In the genomic region with DNA sequence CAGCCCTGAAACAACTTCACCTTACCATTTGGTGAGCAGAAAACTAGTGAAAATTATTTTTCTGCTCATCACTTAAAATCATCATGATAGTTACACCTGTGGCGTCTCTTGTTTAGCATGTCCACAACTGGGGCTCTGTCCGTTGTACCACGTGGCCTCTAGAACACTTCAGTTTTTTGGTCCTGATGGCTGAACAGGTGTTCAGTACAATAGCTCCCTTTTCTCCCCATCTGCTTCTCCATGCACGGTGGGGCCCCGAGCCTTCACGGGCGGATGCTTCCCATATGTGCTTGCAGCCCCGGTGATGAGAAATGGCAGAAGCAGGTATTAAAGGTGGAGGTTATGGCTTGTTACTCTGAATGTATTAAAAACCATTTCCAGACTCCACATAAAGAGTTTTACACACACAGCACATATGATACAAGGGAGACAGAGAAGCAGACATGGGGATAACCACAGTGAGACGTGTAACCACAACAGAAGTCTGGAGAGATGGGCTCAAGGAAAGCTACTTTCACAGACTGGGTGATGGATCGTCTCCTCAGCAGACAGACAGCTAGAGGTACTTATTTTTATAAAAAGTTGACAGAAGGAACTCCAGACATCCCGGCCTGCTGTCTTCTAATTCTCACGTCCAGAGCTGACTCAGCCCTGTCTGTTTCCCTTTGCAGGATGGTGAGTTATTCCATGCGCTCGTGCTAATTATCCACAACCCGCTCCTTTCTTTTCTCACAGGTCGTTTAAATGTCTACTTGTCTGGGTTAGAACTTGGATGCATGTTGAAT, we compare ENCODE assay signal across 16 cellular contexts.
DNase-seq lines count a peak whose midpoint lies in the region; ATAC-seq and TF ChIP-seq lines count a peak whose summit lies in the region.
"Had no signal": no experiment of that assay in that cellular context is flagged by ENCODE, and none has a peak within 500 bp of the region (broad histone marks: within the 10 kb centered on the region; RNA-seq: fewer than 3 reads in every experiment).

No MANE protein-coding gene starts in this region.

- no peak overlapping the region for H3K27ac Mint-ChIP-seq in activated T-cell treated with anti-CD3 and anti-CD28 coated beads, Interleukin-2, amount 50 U/mL, for 72 hours
- H3K27ac Mint-ChIP-seq: activated CD8-positive, alpha-beta memory T cell treated with anti-CD3 and anti-CD28 coated beads, Interleukin-2, amount 10 ng/mL, durations not matched to agents 7 days and 5 days; activated naive CD8-positive, alpha-beta T cell treated with anti-CD3 and anti-CD28 coated beads, Interleukin-2, amount 10 ng/mL, durations not matched to agents 7 days and 5 days; nephron progenitor cell had no signal

- peak overlapping the region; percentile 38 for H3K27ac ChIP-seq in osteoblast (ENCODE audit: low read depth, low read length)

- peaks cover 12% of the 10 kb centered on the region for H3K27me3 Mint-ChIP-seq in activated T-cell treated with anti-CD3 and anti-CD28 coated beads, Interleukin-2, amount 50 U/mL, for 72 hours (ENCODE audit: low read depth)
- H3K27me3 Mint-ChIP-seq: IgD-negative memory B cell had no signal

- H3K79me2 ChIP-seq in osteoblast (ENCODE audit: insufficient read depth, low read length): no peaks in the 10 kb centered on the region

- ATAC-seq in activated T-cell treated with anti-CD3 and anti-CD28 coated beads, Interleukin-2, amount 50 U/mL, for 72 hours (replicated peaks in 1 of 2): no peak
- ATAC-seq: activated CD8-positive, alpha-beta memory T cell treated with anti-CD3 and anti-CD28 coated beads, Interleukin-2, amount 10 ng/mL, durations not matched to agents 7 days and 5 days; left cardiac atrium; sciatic nerve had no signal

- H3K9me3 ChIP-seq in osteoblast (ENCODE audit: low read depth, low read length): no peaks in the 10 kb centered on the region

- H3K36me3 ChIP-seq in GM06990 (ENCODE audit: control insufficient read depth, insufficient read depth, low read length) (no peaks in the 10 kb centered on the region), osteoblast (ENCODE audit: insufficient read depth, low read length) (no peaks in the 10 kb centered on the region)

- H3K4me3 ChIP-seq in GM06990 (replicated peaks; ENCODE audit: low read depth, low read length) (no peak overlapping the region), osteoblast (ENCODE audit: insufficient read depth, low read length) (no peak overlapping the region)

- no peak overlapping the region for H3K4me3 Mint-ChIP-seq in activated T-cell treated with anti-CD3 and anti-CD28 coated beads, Interleukin-2, amount 50 U/mL, for 72 hours
- H3K4me3 Mint-ChIP-seq: activated CD8-positive, alpha-beta memory T cell treated with anti-CD3 and anti-CD28 coated beads, Interleukin-2, amount 10 ng/mL, durations not matched to agents 7 days and 5 days; activated naive CD8-positive, alpha-beta T cell treated with anti-CD3 and anti-CD28 coated beads, Interleukin-2, amount 10 ng/mL, durations not matched to agents 7 days and 5 days; IgD-negative memory B cell; nephron progenitor cell had no signal

- peak; percentile 56 for DNase-seq in GM06990 (ENCODE audit: extremely low read depth, insufficient read length)
- DNase-seq in NCI-H146 treated with DMSO at 0.1 percent for 48 hours (lab: John Stamatoyannopoulos, UW; ENCODE audit: unreplicated experiment): peak; percentile 31
- DNase-seq in amniotic epithelial cell (ENCODE audit: low read depth): peak; percentile 91
- DNase-seq in osteoblast (ENCODE audit: insufficient read length, low spot score, missing footprints): peak; percentile 44
- DNase-seq in activated T-cell treated with anti-CD3 and anti-CD28 coated beads, Interleukin-2, amount 50 U/mL, for 72 hours: no peak
- no peak for DNase-seq in superior temporal gyrus (ENCODE audit: extremely low spot score)
- DNase-seq in EL: no peak
- DNase-seq: activated CD8-positive, alpha-beta memory T cell treated with anti-CD3 and anti-CD28 coated beads, Interleukin-2, amount 10 ng/mL, durations not matched to agents 7 days and 5 days; activated naive CD8-positive, alpha-beta T cell treated with anti-CD3 and anti-CD28 coated beads, Interleukin-2, amount 10 ng/mL, durations not matched to agents 7 days and 5 days; foreskin fibroblast; left cardiac atrium; NCI-H2227 treated with DMSO at 0.1 percent for 48 hours; nephron progenitor cell; SHP77 treated with DMSO at 0.1 percent for 48 hours had no signal

- TF ChIP-seq CTCF in GM06990 (IDR thresholded peaks at IDR 0.05; ENCODE audit: insufficient read depth, low read length, poor library complexity, severe bottlenecking) (no peak), osteoblast (IDR thresholded peaks at IDR 0.05; ENCODE audit: extremely low read depth, low read depth, low read length) (no peak)

- H3K4me1 ChIP-seq in osteoblast (ENCODE audit: insufficient read depth, low read length): peaks cover 17% of the 10 kb centered on the region

- H4K20me1 ChIP-seq in osteoblast (ENCODE audit: insufficient read depth, low read length): no peaks in the 10 kb centered on the region

- H3K4me2 ChIP-seq in osteoblast (ENCODE audit: insufficient read depth, low read length): peak overlapping the region; percentile 37

- peaks cover 18% of the 10 kb centered on the region for H3K4me1 Mint-ChIP-seq in activated T-cell treated with anti-CD3 and anti-CD28 coated beads, Interleukin-2, amount 50 U/mL, for 72 hours (ENCODE audit: low read depth)

- H3K27me3 ChIP-seq in GM06990 (replicated peaks; ENCODE audit: control insufficient read depth, insufficient read depth, low read length): no peaks in the 10 kb centered on the region
- H3K27me3 ChIP-seq in osteoblast (ENCODE audit: insufficient read depth, low read length): no peaks in the 10 kb centered on the region

- H2AFZ ChIP-seq in osteoblast (ENCODE audit: low read length): peak overlapping the region; percentile 68

- H3K36me3 Mint-ChIP-seq in activated T-cell treated with anti-CD3 and anti-CD28 coated beads, Interleukin-2, amount 50 U/mL, for 72 hours (ENCODE audit: insufficient read depth in 2 of 2): no peaks in the 10 kb centered on the region
- H3K36me3 Mint-ChIP-seq: activated CD8-positive, alpha-beta memory T cell treated with anti-CD3 and anti-CD28 coated beads, Interleukin-2, amount 10 ng/mL, durations not matched to agents 7 days and 5 days; activated naive CD8-positive, alpha-beta T cell treated with anti-CD3 and anti-CD28 coated beads, Interleukin-2, amount 10 ng/mL, durations not matched to agents 7 days and 5 days; IgD-negative memory B cell had no signal

- no peaks in the 10 kb centered on the region for H3K9me3 Mint-ChIP-seq in activated T-cell treated with anti-CD3 and anti-CD28 coated beads, Interleukin-2, amount 50 U/mL, for 72 hours
- H3K9me3 Mint-ChIP-seq: activated naive CD8-positive, alpha-beta T cell treated with anti-CD3 and anti-CD28 coated beads, Interleukin-2, amount 10 ng/mL, durations not matched to agents 7 days and 5 days; IgD-negative memory B cell had no signal

Comparison
In these comparisons a context has a peak if more than half of its experiments do, and no peak if none do; other contexts are left out.
1. DNase-seq: peak in GM06990 (single experiment), NCI-H146 treated with DMSO at 0.1 percent for 48 hours (single experiment), amniotic epithelial cell (single experiment) and osteoblast (single experiment); none in activated T-cell treated with anti-CD3 and anti-CD28 coated beads, Interleukin-2, amount 50 U/mL, for 72 hours (0 of 2), superior temporal gyrus (single experiment) and EL (single experiment).